Comparison of ENCODE assay signal across 1 cellular context in genomic region chr20:49187330-49188100, GRCh38.
TF ChIP-seq lines count a peak whose summit lies in the region.

No MANE protein-coding gene starts in this region.

TF ChIP-seq in HepG2, 621 proteins besides CTCF, POLR2A, EP300 and RAD21 (continued from another document and continues in another):
- 0 out of 2 replicates have a peak, but pooled peaks have one; percentile 14 for TF ChIP-seq ARHGAP35 (CRISPR knock-in tag; IDR thresholded peaks at IDR 0.05; ENCODE audit: borderline replicate concordance)
- TF ChIP-seq HOXA5 (CRISPR knock-in tag; IDR thresholded peaks at IDR 0.05): 0 out of 2 replicates have a peak, but pooled peaks have one; percentile 3
- TF ChIP-seq, protein P1, sequence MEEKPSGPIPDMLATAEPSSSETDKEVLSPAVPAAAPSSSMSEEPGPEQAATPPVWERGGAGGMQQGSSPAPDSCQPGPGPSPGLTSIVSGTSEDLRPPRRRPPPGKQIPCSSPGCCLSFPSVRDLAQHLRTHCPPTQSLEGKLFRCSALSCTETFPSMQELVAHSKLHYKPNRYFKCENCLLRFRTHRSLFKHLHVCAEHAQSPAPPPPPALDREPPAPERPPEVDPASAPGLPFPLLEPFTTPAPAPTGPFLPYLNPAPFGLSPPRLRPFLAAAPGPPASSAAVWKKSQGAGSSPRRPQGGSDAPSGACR (CRISPR knock-in tag; IDR thresholded peaks at IDR 0.05): peak; percentile 52; the same call in 1 of the 2 replicates
- TF ChIP-seq MBD4 (IDR thresholded peaks at IDR 0.05; ENCODE audit: borderline replicate concordance, low read length): no peak
- TF ChIP-seq SALL2 (CRISPR knock-in tag; IDR thresholded peaks at IDR 0.05): peak; percentile 18
- TF ChIP-seq SNRNP70 (IDR thresholded peaks at IDR 0.05; ENCODE audit: low read depth, low read length): no peak
- TF ChIP-seq MED13 (CRISPR knock-in tag; IDR thresholded peaks at IDR 0.05): peak; percentile 69; the same call in 1 of the 2 replicates
- TF ChIP-seq SOX6 (IDR thresholded peaks at IDR 0.05): no peak
- TF ChIP-seq SOX6 (CRISPR knock-in tag; IDR thresholded peaks at IDR 0.05): peak; percentile 42; the same call in 1 of the 2 replicates
- 0 out of 2 replicates have a peak, but pooled peaks have one; percentile 36 for TF ChIP-seq TEF (CRISPR knock-in tag; IDR thresholded peaks at IDR 0.05)
- TF ChIP-seq, protein P2, sequence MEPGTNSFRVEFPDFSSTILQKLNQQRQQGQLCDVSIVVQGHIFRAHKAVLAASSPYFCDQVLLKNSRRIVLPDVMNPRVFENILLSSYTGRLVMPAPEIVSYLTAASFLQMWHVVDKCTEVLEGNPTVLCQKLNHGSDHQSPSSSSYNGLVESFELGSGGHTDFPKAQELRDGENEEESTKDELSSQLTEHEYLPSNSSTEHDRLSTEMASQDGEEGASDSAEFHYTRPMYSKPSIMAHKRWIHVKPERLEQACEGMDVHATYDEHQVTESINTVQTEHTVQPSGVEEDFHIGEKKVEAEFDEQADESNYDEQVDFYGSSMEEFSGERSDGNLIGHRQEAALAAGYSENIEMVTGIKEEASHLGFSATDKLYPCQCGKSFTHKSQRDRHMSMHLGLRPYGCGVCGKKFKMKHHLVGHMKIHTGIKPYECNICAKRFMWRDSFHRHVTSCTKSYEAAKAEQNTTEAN (CRISPR knock-in tag; conservative IDR thresholded peaks at IDR 0.05): no peak
- TF ChIP-seq, protein P3, sequence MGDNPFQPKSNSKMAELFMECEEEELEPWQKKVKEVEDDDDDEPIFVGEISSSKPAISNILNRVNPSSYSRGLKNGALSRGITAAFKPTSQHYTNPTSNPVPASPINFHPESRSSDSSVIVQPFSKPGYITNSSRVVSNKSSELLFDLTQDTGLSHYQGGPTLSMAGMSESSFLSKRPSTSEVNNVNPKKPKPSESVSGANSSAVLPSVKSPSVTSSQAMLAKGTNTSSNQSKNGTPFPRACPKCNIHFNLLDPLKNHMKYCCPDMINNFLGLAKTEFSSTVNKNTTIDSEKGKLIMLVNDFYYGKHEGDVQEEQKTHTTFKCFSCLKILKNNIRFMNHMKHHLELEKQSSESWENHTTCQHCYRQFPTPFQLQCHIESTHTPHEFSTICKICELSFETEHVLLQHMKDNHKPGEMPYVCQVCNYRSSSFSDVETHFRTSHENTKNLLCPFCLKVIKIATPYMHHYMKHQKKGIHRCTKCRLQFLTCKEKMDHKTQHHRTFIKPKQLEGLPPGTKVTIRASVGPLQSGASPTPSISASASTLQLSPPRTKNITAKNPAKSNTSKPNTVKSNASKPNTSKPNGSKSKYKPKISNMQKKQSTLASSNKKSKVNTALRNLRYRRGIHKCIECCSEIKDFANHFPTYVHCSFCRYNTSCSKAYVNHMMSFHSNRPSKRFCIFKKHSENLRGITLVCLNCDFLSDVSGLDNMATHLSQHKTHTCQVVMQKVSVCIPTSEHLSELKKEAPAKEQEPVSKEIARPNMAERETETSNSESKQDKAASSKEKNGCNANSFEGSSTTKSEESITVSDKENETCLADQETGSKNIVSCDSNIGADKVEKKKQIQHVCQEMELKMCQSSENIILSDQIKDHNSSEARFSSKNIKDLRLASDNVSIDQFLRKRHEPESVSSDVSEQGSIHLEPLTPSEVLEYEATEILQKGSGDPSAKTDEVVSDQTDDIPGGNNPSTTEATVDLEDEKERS (CRISPR knock-in tag; IDR thresholded peaks at IDR 0.05): peak; percentile 63; the same call in 1 of the 2 replicates
- peak; percentile 80; the same call in 1 of the 2 replicates for TF ChIP-seq ZNF674 (CRISPR knock-in tag; IDR thresholded peaks at IDR 0.05; ENCODE audit: low read depth)
- TF ChIP-seq TCF12 (IDR thresholded peaks at IDR 0.05): no peak
- TF ChIP-seq TCF12 (CRISPR knock-in tag; IDR thresholded peaks at IDR 0.05): 0 out of 2 replicates have a peak, but pooled peaks have one; percentile 6
- TF ChIP-seq SNAPC4 (CRISPR knock-in tag; IDR thresholded peaks at IDR 0.05): 0 out of 2 replicates have a peak, but pooled peaks have one; percentile 11
- no peak for TF ChIP-seq PLSCR1 (CRISPR knock-in tag; IDR thresholded peaks at IDR 0.05; ENCODE audit: borderline replicate concordance)
- TF ChIP-seq ZNF350 (CRISPR knock-in tag; IDR thresholded peaks at IDR 0.05; ENCODE audit: borderline replicate concordance, low read depth): 0 out of 2 replicates have a peak, but pooled peaks have one; percentile 49
- TF ChIP-seq CCAR2 (optimal IDR thresholded peaks at IDR 0.05; ENCODE audit: low read depth, low read length): no peak
- TF ChIP-seq TEAD3 (CRISPR knock-in tag; optimal IDR thresholded peaks at IDR 0.05; ENCODE audit: borderline replicate concordance): peak; percentile 44
- 0 out of 2 replicates have a peak, but pooled peaks have one; percentile 18 for TF ChIP-seq E2F1 (CRISPR knock-in tag; IDR thresholded peaks at IDR 0.05)
- 0 out of 2 replicates have a peak, but pooled peaks have one; percentile 4 for TF ChIP-seq TFE3 (CRISPR knock-in tag; IDR thresholded peaks at IDR 0.05)
- TF ChIP-seq ZNF136 (CRISPR knock-in tag; IDR thresholded peaks at IDR 0.05; ENCODE audit: low read depth): 0 out of 2 replicates have a peak, but pooled peaks have one; percentile 12
- peak; percentile 75 for TF ChIP-seq GZF1 (CRISPR knock-in tag; IDR thresholded peaks at IDR 0.05)
- TF ChIP-seq ZC3H13 (CRISPR knock-in tag; IDR thresholded peaks at IDR 0.05): 0 out of 2 replicates have a peak, but pooled peaks have one; percentile 12
- TF ChIP-seq ESRRA (CRISPR knock-in tag; IDR thresholded peaks at IDR 0.05; ENCODE audit: low read depth): 0 out of 2 replicates have a peak, but pooled peaks have one; percentile 6
- TF ChIP-seq, protein P4, sequence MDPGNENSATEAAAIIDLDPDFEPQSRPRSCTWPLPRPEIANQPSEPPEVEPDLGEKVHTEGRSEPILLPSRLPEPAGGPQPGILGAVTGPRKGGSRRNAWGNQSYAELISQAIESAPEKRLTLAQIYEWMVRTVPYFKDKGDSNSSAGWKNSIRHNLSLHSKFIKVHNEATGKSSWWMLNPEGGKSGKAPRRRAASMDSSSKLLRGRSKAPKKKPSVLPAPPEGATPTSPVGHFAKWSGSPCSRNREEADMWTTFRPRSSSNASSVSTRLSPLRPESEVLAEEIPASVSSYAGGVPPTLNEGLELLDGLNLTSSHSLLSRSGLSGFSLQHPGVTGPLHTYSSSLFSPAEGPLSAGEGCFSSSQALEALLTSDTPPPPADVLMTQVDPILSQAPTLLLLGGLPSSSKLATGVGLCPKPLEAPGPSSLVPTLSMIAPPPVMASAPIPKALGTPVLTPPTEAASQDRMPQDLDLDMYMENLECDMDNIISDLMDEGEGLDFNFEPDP (CRISPR knock-in tag; conservative IDR thresholded peaks at IDR 0.05): 0 out of 2 replicates have a peak, but pooled peaks have one; percentile 91
- no peak for TF ChIP-seq ZMYM3 (CRISPR knock-in tag; IDR thresholded peaks at IDR 0.05)
- TF ChIP-seq ZNF788 (CRISPR knock-in tag; IDR thresholded peaks at IDR 0.05; ENCODE audit: borderline replicate concordance): 0 out of 2 replicates have a peak, but pooled peaks have one; percentile 20
- TF ChIP-seq HES4 (CRISPR knock-in tag; IDR thresholded peaks at IDR 0.05; ENCODE audit: borderline replicate concordance): no peak; the same call in 1 of the 2 replicates
- no peak for TF ChIP-seq MEIS1 (CRISPR knock-in tag; IDR thresholded peaks at IDR 0.05; ENCODE audit: borderline replicate concordance)
- TF ChIP-seq RCOR2 (CRISPR knock-in tag; IDR thresholded peaks at IDR 0.05): no peak
- TF ChIP-seq ZNF235 (CRISPR knock-in tag; IDR thresholded peaks at IDR 0.05; ENCODE audit: borderline replicate concordance): 0 out of 2 replicates have a peak, but pooled peaks have one; percentile 32
- TF ChIP-seq HNF4G (IDR thresholded peaks at IDR 0.05; ENCODE audit: borderline replicate concordance, low read depth, low read length): no peak
- 0 out of 2 replicates have a peak, but pooled peaks have one; percentile 22 for TF ChIP-seq HNF4G (CRISPR knock-in tag; IDR thresholded peaks at IDR 0.05; ENCODE audit: borderline replicate concordance, low read depth)
